11 cellular contexts compared by ENCODE assay signal in the genomic region with DNA sequence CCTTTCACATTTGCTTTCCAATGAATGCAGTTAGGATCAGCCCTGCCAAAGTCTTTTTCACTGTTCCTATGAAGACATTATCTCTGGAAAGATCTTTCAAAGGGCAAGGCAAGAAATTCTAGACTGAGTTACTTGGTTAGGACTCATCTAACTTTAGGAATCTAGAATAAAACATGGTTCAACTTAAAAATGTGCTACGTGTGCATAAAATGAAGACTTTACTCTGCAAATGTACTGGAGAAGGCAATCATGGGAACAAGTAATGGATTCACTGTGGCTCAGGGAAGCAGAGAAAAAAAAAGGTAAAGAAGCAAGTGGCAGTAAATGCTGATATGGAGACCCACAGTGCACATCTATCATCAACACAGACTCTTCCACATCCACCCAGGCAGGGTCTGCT.
"Had no signal": no experiment of that assay in that cellular context is flagged by ENCODE, and none has a peak within 500 bp of the region (broad histone marks: within the 10 kb centered on the region; RNA-seq: fewer than 3 reads in every experiment).

No MANE protein-coding gene starts in this region.

- H3K4me2 ChIP-seq: GM23338 had no signal

- H3K4me1 ChIP-seq: HAP-1 had no signal

- H3K36me3 ChIP-seq: HAP-1 had no signal

- FAIRE-seq: H1, H54 had no signal

- H2AFZ ChIP-seq: GM23248, GM23338 had no signal

- ATAC-seq: GM23338, HCT116 had no signal

- H3K9me3 ChIP-seq: HAP-1 had no signal

- H3K9ac ChIP-seq: GM23248 had no signal

- H3K4me3 ChIP-seq: GM23248, GM23338, HAP-1 had no signal

- H3K27ac ChIP-seq: GM23248 had no signal

- DNase-seq: GM23248, GOT3, H7, H9, HCEC 1CT, HFFc6 had no signal
